Comparison of ENCODE assay signal across 18 cellular contexts in the genomic region with DNA sequence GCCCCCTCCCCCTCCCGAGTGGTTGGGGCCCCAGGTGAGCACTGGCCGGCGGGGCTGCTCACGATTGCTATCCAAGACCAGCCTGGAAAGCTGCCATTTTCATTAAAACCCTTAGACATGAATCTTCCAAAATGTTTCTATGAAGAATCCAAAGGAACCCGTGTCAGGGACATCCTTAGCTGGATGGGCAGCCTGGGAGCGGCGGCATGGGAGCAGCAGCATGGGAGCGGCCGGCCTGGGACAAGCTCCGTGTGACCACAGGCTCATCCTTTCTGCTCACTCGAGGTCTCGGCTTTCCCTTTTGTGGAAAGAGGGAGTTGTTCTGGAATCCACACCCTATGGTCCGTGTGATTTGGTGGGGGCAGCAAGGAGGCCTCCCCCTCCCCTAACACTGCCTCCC.
"Had no signal": no experiment of that assay in that cellular context is flagged by ENCODE, and none has a peak within 500 bp of the region (broad histone marks: within the 10 kb centered on the region; RNA-seq: fewer than 3 reads in every experiment).

No MANE protein-coding gene starts in this region.

- H3K36me3 ChIP-seq: ovary, right atrium auricular region, suprapubic skin, thyroid gland, upper lobe of right lung had no signal

- H3K4me3 ChIP-seq: coronary artery, hepatocyte, ovary, right atrium auricular region, suprapubic skin, thyroid gland, upper lobe of right lung had no signal

- H3K9me3 ChIP-seq: ovary, thyroid gland had no signal

- H3K27ac ChIP-seq: foreskin keratinocyte, hepatocyte, ovary, right atrium auricular region, suprapubic skin, thyroid gland, upper lobe of right lung had no signal

- H3K4me2 ChIP-seq: hepatocyte had no signal

- H3K27me3 ChIP-seq: foreskin keratinocyte, hepatocyte, ovary, right atrium auricular region, suprapubic skin, thyroid gland, upper lobe of right lung had no signal

- H3K79me2 ChIP-seq: hepatocyte had no signal

- ATAC-seq: foreskin keratinocyte; left colon; naive thymus-derived CD4-positive, alpha-beta T cell; stimulated activated effector memory CD8-positive, alpha-beta T cell treated with anti-CD3 and anti-CD28 coated beads, Interleukin-12 subunit alpha, Interleukin-12 subunit beta, amount 100 ng/mL, for 72 hours; stimulated activated naive CD8-positive, alpha-beta T cell treated with anti-CD3 and anti-CD28 coated beads, Interleukin-15, Interleukin-2, amounts not matched to agents 100 U/mL and 50 U/mL, for 24 hours; upper lobe of right lung had no signal

- H2AFZ ChIP-seq: hepatocyte had no signal

- H3K4me1 ChIP-seq: foreskin keratinocyte had no signal

- DNase-seq: effector CD4-positive, alpha-beta T cell; endodermal cell; foreskin keratinocyte; kidney; left colon; naive thymus-derived CD4-positive, alpha-beta T cell; small intestine; stimulated activated CD4-positive, alpha-beta T cell treated with anti-CD3 and anti-CD28 coated beads, Interleukin-4, amount 100 ng/mL, for 1 hour; stimulated activated CD8-positive, alpha-beta memory T cell treated with anti-CD3 and anti-CD28 coated beads, Interleukin-4, amount 100 ng/mL, for 48 hours; stimulated activated naive CD8-positive, alpha-beta T cell treated with anti-CD3 and anti-CD28 coated beads, Interleukin-15, Interleukin-2, amounts not matched to agents 100 U/mL and 50 U/mL, for 24 hours; thyroid gland; upper lobe of right lung had no signal
